ENCODE assay signal across 8 cellular contexts in the genomic region with DNA sequence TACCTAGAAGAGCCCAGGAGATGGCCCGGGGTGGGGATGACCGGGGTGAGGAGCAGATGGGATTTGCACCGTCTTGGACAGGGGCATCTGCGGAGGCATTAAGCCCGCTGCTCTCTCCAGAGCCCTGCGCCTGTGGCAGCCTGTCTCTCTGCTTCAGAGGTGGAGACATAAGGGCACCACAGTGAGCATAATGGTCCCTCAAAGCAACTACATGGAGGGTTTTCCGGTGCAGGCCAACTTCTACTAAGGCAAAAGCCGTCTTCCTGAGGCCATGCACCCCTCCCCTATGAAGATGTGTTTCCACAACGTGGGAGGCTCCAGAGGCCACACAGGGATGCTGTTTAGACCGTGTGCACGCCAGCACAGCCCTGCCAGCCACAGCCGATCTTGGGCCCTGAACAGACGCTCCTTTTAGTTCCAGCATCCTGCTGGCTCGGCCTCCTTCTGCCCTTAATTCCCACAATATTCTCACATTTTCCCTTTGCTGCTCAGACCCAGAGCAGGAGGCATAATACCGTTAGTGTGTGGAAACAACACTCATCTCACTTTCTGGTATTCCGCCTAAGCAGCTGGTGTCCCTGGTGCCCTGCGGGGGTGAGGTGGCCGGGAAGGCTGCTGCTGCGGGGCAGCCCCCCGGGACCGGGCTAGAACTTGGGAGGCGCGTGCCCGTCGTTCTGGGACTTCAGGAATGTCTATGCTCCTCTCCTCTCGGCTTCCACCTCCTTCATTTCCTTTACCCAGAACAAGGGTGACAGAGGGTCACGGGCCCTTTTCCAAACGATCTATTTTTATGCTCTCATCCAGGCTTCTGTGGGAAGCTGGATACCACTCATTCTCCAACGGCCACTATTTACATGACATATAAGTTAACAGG.
DNase-seq lines count a peak whose midpoint lies in the region; ATAC-seq and TF ChIP-seq lines count a peak whose summit lies in the region.

No MANE protein-coding gene starts in this region.

- DNase-seq in Right ventricle myocardium inferior (ENCODE audit: missing footprints) (no peak), cardiac septum (ENCODE audit: low spot score) (no peak), foreskin fibroblast (peak; percentile 39 to 49), osteocyte (ENCODE audit: extremely low spot score, unreplicated experiment) (no peak), GM20000 (ENCODE audit: low spot score) (no peak)
- no peak for DNase-seq in activated T-cell treated with anti-CD3 and anti-CD28 coated beads, Interleukin-2, amount 50 U/mL, for 4 hours

- ATAC-seq in Right ventricle myocardium inferior (peak; percentile 75), GM21717 (IDR thresholded peaks at IDR 0.05; ENCODE audit: unreplicated experiment) (no peak), GM18867 (IDR thresholded peaks at IDR 0.05; ENCODE audit: unreplicated experiment) (no peak)
- no peak for ATAC-seq in activated T-cell treated with anti-CD3 and anti-CD28 coated beads, Interleukin-2, amount 50 U/mL, for 4 hours

- H3K27me3 Mint-ChIP-seq in osteocyte (ENCODE audit: unreplicated experiment), result no peaks in the 10 kb centered on the region
- no peaks in the 10 kb centered on the region for H3K27me3 Mint-ChIP-seq in activated T-cell treated with anti-CD3 and anti-CD28 coated beads, Interleukin-2, amount 50 U/mL, for 4 hours (ENCODE audit: low read depth)

- intact Hi-C loops in Right ventricle myocardium inferior (cut with DNase I), result loop anchor here (2.0 kb wide), 1 partner anchor 66 kb away; no protein-coding TSS in a partner anchor
- intact Hi-C loops in cardiac septum (cut with DNase I), result loop anchor here (2.0 kb wide), 1 partner anchor 14 kb away; no protein-coding TSS in a partner anchor

- TF ChIP-seq CTCF in foreskin fibroblast (IDR thresholded peaks at IDR 0.05; ENCODE audit: low read depth, low read length), result no peak
- TF ChIP-seq CTCF in osteocyte (IDR thresholded peaks at IDR 0.05), result no peak
- TF ChIP-seq CTCF in GM20000 (IDR thresholded peaks at IDR 0.05; ENCODE audit: extremely low read depth, missing control alignments), result no peak

- peak overlapping the region; percentile 64 for H3K4me3 Mint-ChIP-seq in osteocyte (ENCODE audit: unreplicated experiment)
- no peak overlapping the region for H3K4me3 Mint-ChIP-seq in activated T-cell treated with anti-CD3 and anti-CD28 coated beads, Interleukin-2, amount 50 U/mL, for 4 hours

- no peaks in the 10 kb centered on the region for H3K9me3 Mint-ChIP-seq in osteocyte (ENCODE audit: unreplicated experiment)
- H3K9me3 Mint-ChIP-seq in activated T-cell treated with anti-CD3 and anti-CD28 coated beads, Interleukin-2, amount 50 U/mL, for 4 hours, result peaks cover 6% of the 10 kb centered on the region

- peak overlapping the region; percentile 95 for H3K27ac Mint-ChIP-seq in osteocyte (ENCODE audit: unreplicated experiment)

- H3K4me1 Mint-ChIP-seq in osteocyte (ENCODE audit: unreplicated experiment), result peaks cover 60% of the 10 kb centered on the region
- H3K4me1 Mint-ChIP-seq in activated T-cell treated with anti-CD3 and anti-CD28 coated beads, Interleukin-2, amount 50 U/mL, for 4 hours (ENCODE audit: low read depth), result no peaks in the 10 kb centered on the region

- H3K36me3 Mint-ChIP-seq in osteocyte (ENCODE audit: unreplicated experiment), result peaks cover 35% of the 10 kb centered on the region
- no peaks in the 10 kb centered on the region for H3K36me3 Mint-ChIP-seq in activated T-cell treated with anti-CD3 and anti-CD28 coated beads, Interleukin-2, amount 50 U/mL, for 4 hours (ENCODE audit: insufficient read depth)

- H3K4me3 ChIP-seq in foreskin fibroblast (ENCODE audit: low read depth in 1 of 2, low read length in 2 of 2), result no peak overlapping the region

Comparison
In these comparisons a context has a peak if more than half of its experiments do, and no peak if none do; other contexts are left out.
1. DNase-seq: peak in foreskin fibroblast (2 of 2); none in Right ventricle myocardium inferior (single experiment), cardiac septum (single experiment), osteocyte (single experiment), GM20000 (single experiment) and activated T-cell treated with anti-CD3 and anti-CD28 coated beads, Interleukin-2, amount 50 U/mL, for 4 hours (single experiment).